16 cellular contexts compared by ENCODE assay signal in the genomic region with DNA sequence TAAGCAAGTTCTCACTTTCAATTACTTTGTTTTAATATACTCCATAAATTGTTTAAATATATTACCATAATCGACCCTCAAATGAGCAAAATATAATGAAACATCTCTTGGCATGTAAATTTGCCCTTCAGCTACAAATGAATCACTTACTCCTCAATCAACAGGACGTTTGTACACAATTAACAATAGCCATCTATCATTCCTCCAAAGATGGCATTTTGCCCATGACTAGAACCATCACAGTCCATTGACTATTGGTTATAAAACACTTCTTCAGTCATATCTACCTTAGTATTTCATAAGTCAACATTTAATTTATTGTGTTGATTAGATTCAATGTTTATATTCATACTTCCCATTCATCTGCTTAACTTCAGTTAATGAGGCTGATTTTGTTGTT.
"Had no signal": no experiment of that assay in that cellular context is flagged by ENCODE, and none has a peak within 500 bp of the region (broad histone marks: within the 10 kb centered on the region; RNA-seq: fewer than 3 reads in every experiment).

No MANE protein-coding gene starts in this region.

- H3K4me1 ChIP-seq: colonic mucosa, suprapubic skin, thyroid gland had no signal

- FAIRE-seq: endothelial cell of umbilical vein, small intestine, urothelium cell line had no signal

- H3K9me3 ChIP-seq: colonic mucosa, suprapubic skin, thyroid gland had no signal

- H3K27ac ChIP-seq: colonic mucosa, suprapubic skin, thyroid gland had no signal

- H3K27me3 ChIP-seq: colonic mucosa, suprapubic skin, thyroid gland had no signal

- H3K36me3 ChIP-seq: colonic mucosa, suprapubic skin, thyroid gland had no signal

- DNase-seq: colonic mucosa; dermis blood vessel endothelial cell; endodermal cell; glutamatergic neuron; islet precursor cell; mammary epithelial cell; natural killer cell; right cardiac atrium; small intestine; stimulated activated CD4-positive, alpha-beta T cell treated with anti-CD3 and anti-CD28 coated beads, Interleukin-12 subunit alpha, Interleukin-12 subunit beta, amount 100 ng/mL, for 4 hours; stimulated activated naive CD4-positive, alpha-beta T cell treated with Interleukin-2 at 50 U/mL for 16 hours; thyroid gland had no signal

- ATAC-seq: left lobe of liver, natural killer cell, right cardiac atrium had no signal

- H3K4me3 ChIP-seq: colonic mucosa, suprapubic skin, thyroid gland had no signal
